19 cellular contexts compared by ENCODE assay signal in the genomic region with DNA sequence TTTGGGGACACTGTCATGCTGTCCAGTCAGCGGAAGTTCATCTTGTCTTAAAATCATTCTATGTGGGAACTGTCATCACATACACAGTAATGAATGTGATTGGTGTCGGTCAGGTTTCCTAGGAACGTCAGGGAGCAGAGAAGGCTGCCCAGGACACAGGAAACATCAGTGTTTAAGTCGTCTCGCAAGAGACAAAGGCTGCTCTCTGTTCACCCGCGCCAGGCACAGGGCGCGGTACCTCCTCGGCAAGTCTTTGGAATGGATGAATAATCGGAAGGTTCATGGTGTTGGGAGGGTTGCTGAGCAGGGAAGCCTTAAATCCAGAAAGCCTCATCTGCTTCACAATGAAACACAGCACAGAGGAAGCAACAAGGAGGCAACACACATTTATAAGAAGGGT.
DNase-seq lines count a peak whose midpoint lies in the region; ATAC-seq and TF ChIP-seq lines count a peak whose summit lies in the region.
"Had no signal": no experiment of that assay in that cellular context is flagged by ENCODE, and none has a peak within 500 bp of the region (broad histone marks: within the 10 kb centered on the region; RNA-seq: fewer than 3 reads in every experiment).

No MANE protein-coding gene starts in this region.

- H3K56ac ChIP-seq in IMR-90 (ENCODE audit: extremely low read depth, insufficient read depth, low read length) = no peak overlapping the region

- H4K20me1 ChIP-seq in IMR-90 (ENCODE audit: insufficient read depth, low read length) = no peaks in the 10 kb centered on the region

- no peak for TF ChIP-seq RAD21 in IMR-90 (IDR thresholded peaks at IDR 0.05; ENCODE audit: low read length)

- TF ChIP-seq POLR2A in IMR-90 (IDR thresholded peaks at IDR 0.05; ENCODE audit: low read depth, low read length) = no peak

- H3K9me3 ChIP-seq in IMR-90 (ENCODE audit: control insufficient read depth, insufficient read depth, low read length) = peaks cover 4% of the 10 kb centered on the region; the same call in 1 of the 2 replicates
- peaks cover 0 to 1% of the 10 kb centered on the region in 2 donors for H3K9me3 ChIP-seq in neuronal stem cell (replicated peaks in 1 of 2; ENCODE audit: control insufficient read depth in 2 of 2, insufficient read depth in 1 of 2, low read depth in 1 of 2, low read length in 2 of 2)
- H3K9me3 ChIP-seq: Caco-2, HAP-1 had no signal

- H3K4ac ChIP-seq in IMR-90 (ENCODE audit: low read depth, low read length) (no peak overlapping the region), neuronal stem cell (ENCODE audit: low read length) (no peak overlapping the region)

- H2BK5ac ChIP-seq in IMR-90 (ENCODE audit: low read depth, low read length, poor library complexity, severe bottlenecking) (no peak overlapping the region), neuronal stem cell (ENCODE audit: low read length) (no peak overlapping the region)

- dilution Hi-C loops in IMR-90 (cut with HindIII; ENCODE audit: low sequenced_read_pairs, unreplicated experiment) = no loop called here

- peaks cover 17% of the 10 kb centered on the region for H3K27me3 Mint-ChIP-seq in glutamatergic neuron (ENCODE audit: unreplicated experiment)
- H3K27me3 Mint-ChIP-seq in activated naive CD4-positive, alpha-beta T cell treated with anti-CD3 and anti-CD28 coated beads for 36 hours (ENCODE audit: low read depth) = no peaks in the 10 kb centered on the region

- H2BK15ac ChIP-seq in IMR-90 (ENCODE audit: low read depth, low read length) (no peak overlapping the region), neuronal stem cell (ENCODE audit: low read length) (no peak overlapping the region)

- ATAC-seq in IMR-90 (ENCODE audit: low read depth) = no peak
- no peak for ATAC-seq in HG02678 (IDR thresholded peaks at IDR 0.05; ENCODE audit: unreplicated experiment)

- no CpG with 5 or more reads among the region's 11 CpGs for WGBS in IMR-90 (ENCODE audit: extremely low coverage in 2 of 2, insufficient read length in 1 of 2), 2 experiments
- no CpG with 5 or more reads among the region's 11 CpGs for WGBS in neuronal stem cell (ENCODE audit: extremely low coverage in 2 of 2, insufficient read length in 2 of 2, insufficient replicate concordance in 1 of 2), 2 donors

- H2AK5ac ChIP-seq in IMR-90 (ENCODE audit: low read depth, low read length) (no peak overlapping the region), neuronal stem cell (ENCODE audit: low read depth, low read length) (no peak overlapping the region)

- intact Hi-C loops in IMR-90 (cut with micrococcal nuclease) = no loop called here
- intact Hi-C loops in activated naive CD4-positive, alpha-beta T cell treated with anti-CD3 and anti-CD28 coated beads for 36 hours (cut with micrococcal nuclease) = no loop called here

- no peak overlapping the region for H3K14ac ChIP-seq in IMR-90 (replicated peaks; ENCODE audit: low read depth, low read length)
- H3K14ac ChIP-seq in neuronal stem cell (ENCODE audit: low read length) = peak overlapping the region; percentile 17

- CTCF ChIA-PET in IMR-90 (lab: Yijun Ruan, JAX) = no interaction called here
- CTCF ChIA-PET in activated naive CD4-positive, alpha-beta T cell treated with anti-CD3 and anti-CD28 coated beads for 36 hours (lab: Charles Lee) = no interaction called here

- H3K36me3 ChIP-seq in IMR-90 (ENCODE audit: control insufficient read depth, insufficient read depth, low read length) (no peaks in the 10 kb centered on the region), neuronal stem cell (replicated peaks in 1 of 2; ENCODE audit: control insufficient read depth in 2 of 2, insufficient read depth in 2 of 2, low read length in 2 of 2) (no peaks in the 10 kb centered on the region)
- H3K36me3 ChIP-seq: BE2C, HAP-1 had no signal

- H3K79me1 ChIP-seq in IMR-90 (ENCODE audit: low read depth in 1 of 2, low read length in 2 of 2) (no peaks in the 10 kb centered on the region), neuronal stem cell (ENCODE audit: low read depth, low read length) (no peaks in the 10 kb centered on the region)

- no peak overlapping the region for H2AK9ac ChIP-seq in IMR-90 (replicated peaks; ENCODE audit: low read depth, low read length, poor library complexity)

- no peaks in the 10 kb centered on the region for H3K27me3 ChIP-seq in IMR-90 (ENCODE audit: control insufficient read depth, insufficient read depth, low read length)
- peaks cover 0 to 5% (median 0%) of the 10 kb centered on the region in 3 experiments for H3K27me3 ChIP-seq in neuronal stem cell (ENCODE audit: control insufficient read depth in 3 of 3, insufficient read depth in 3 of 3, low read depth in 1 of 3, low read length in 3 of 3)
- H3K27me3 ChIP-seq: BE2C had no signal

- H2BK120ac ChIP-seq in IMR-90 (ENCODE audit: low read depth, low read length) (no peak overlapping the region), neuronal stem cell (ENCODE audit: low read depth, low read length) (no peak overlapping the region)

- H3K36me3 Mint-ChIP-seq in glutamatergic neuron (ENCODE audit: unreplicated experiment) = peaks cover 6% of the 10 kb centered on the region
- H3K36me3 Mint-ChIP-seq in activated naive CD4-positive, alpha-beta T cell treated with anti-CD3 and anti-CD28 coated beads for 36 hours (ENCODE audit: low read depth) = no peaks in the 10 kb centered on the region

- no peak overlapping the region for H3K23ac ChIP-seq in IMR-90 (ENCODE audit: low read depth, low read length)
- H3K23ac ChIP-seq in neuronal stem cell (ENCODE audit: low read depth, low read length, poor library complexity) = no peak overlapping the region

- H3K9ac ChIP-seq in IMR-90 (ENCODE audit: low read depth, low read length) (no peak overlapping the region), neuronal stem cell (ENCODE audit: low read depth, low read length, poor library complexity) (no peak overlapping the region)

- BruUV-seq in IMR-90 (replicated peaks; lab: Mats Ljungman, UMichigan) = no TSS peak

- no peak for TF ChIP-seq CTCF in IMR-90 (conservative IDR thresholded peaks at IDR 0.05; ENCODE audit: low read depth, low read length)
- no peak for TF ChIP-seq CTCF in glutamatergic neuron (IDR thresholded peaks at IDR 0.05; ENCODE audit: partially characterized antibody, unreplicated experiment)

- H3K27ac ChIP-seq in IMR-90 (ENCODE audit: insufficient read depth, low read length) = no peak overlapping the region
- H3K27ac ChIP-seq in neuronal stem cell (replicated peaks; ENCODE audit: low read length) = no peak overlapping the region
- H3K27ac ChIP-seq: HL-60 had no signal

- H3K4me3 ChIP-seq in IMR-90 (ENCODE audit: insufficient read depth, low read depth, low read length) (no peak overlapping the region), neuronal stem cell (ENCODE audit: low read length in 2 of 2) (no peak overlapping the region)
- H3K4me3 ChIP-seq: HAP-1 had no signal

- H3K27ac Mint-ChIP-seq in glutamatergic neuron (ENCODE audit: unreplicated experiment) = peak overlapping the region; percentile 76
- H3K27ac Mint-ChIP-seq in activated naive CD4-positive, alpha-beta T cell treated with anti-CD3 and anti-CD28 coated beads for 36 hours = no peak overlapping the region
- H3K27ac Mint-ChIP-seq: CD4-positive, CD25-positive, alpha-beta regulatory T cell had no signal

- H3K4me3 Mint-ChIP-seq in glutamatergic neuron (ENCODE audit: unreplicated experiment) = no peak overlapping the region
- H3K4me3 Mint-ChIP-seq in activated naive CD4-positive, alpha-beta T cell treated with anti-CD3 and anti-CD28 coated beads for 36 hours = no peak overlapping the region
- H3K4me3 Mint-ChIP-seq: CD4-positive, CD25-positive, alpha-beta regulatory T cell; CD8-positive, alpha-beta memory T cell; IgD-negative memory B cell had no signal

- no peak overlapping the region for H2BK20ac ChIP-seq in IMR-90 (ENCODE audit: low read depth, low read length)

- no peaks in the 10 kb centered on the region for H3K9me1 ChIP-seq in IMR-90 (ENCODE audit: insufficient read depth, low read length)

- no peak overlapping the region for H4K8ac ChIP-seq in IMR-90 (ENCODE audit: low read depth in 2 of 2, low read length in 2 of 2)
- H4K8ac ChIP-seq in neuronal stem cell (ENCODE audit: low read depth, low read length) = no peak overlapping the region

- peaks cover 33% of the 10 kb centered on the region for H3K4me1 Mint-ChIP-seq in glutamatergic neuron (ENCODE audit: low read depth, unreplicated experiment)
- no peaks in the 10 kb centered on the region for H3K4me1 Mint-ChIP-seq in activated naive CD4-positive, alpha-beta T cell treated with anti-CD3 and anti-CD28 coated beads for 36 hours (ENCODE audit: low read depth)
- H3K4me1 Mint-ChIP-seq: CD4-positive, CD25-positive, alpha-beta regulatory T cell had no signal

- H2AFZ ChIP-seq in IMR-90 (replicated peaks; ENCODE audit: low read length, poor library complexity) (peak overlapping the region; percentile 21), neuronal stem cell (ENCODE audit: low read length) (no peak overlapping the region)

- no peak overlapping the region for H2BK12ac ChIP-seq in neuronal stem cell (ENCODE audit: low read length)

- in situ Hi-C loops in IMR-90 (cut with MboI; ENCODE audit: low sequenced_read_pairs) = no loop called here

- POLR2A ChIA-PET in IMR-90 (lab: Charles Lee; ENCODE audit: unreplicated experiment) = no interaction called here

- H3K9me3 Mint-ChIP-seq in glutamatergic neuron (ENCODE audit: unreplicated experiment) = peaks cover 18% of the 10 kb centered on the region
- H3K9me3 Mint-ChIP-seq in activated naive CD4-positive, alpha-beta T cell treated with anti-CD3 and anti-CD28 coated beads for 36 hours = peaks cover 8% of the 10 kb centered on the region

- no peak overlapping the region for H4K91ac ChIP-seq in IMR-90 (ENCODE audit: insufficient read depth, low read depth, low read length)
- H4K91ac ChIP-seq in neuronal stem cell (ENCODE audit: low read depth, low read length, poor library complexity) = no peak overlapping the region

- DNase-seq in COLO829 (ENCODE audit: low spot score) (peak; percentile 56), IMR-90 (no peak), glutamatergic neuron (no peak), neuronal stem cell (ENCODE audit: low spot score) (no peak), glomerular visceral epithelial cell (ENCODE audit: extremely low spot score) (no peak)
- no peak for DNase-seq in activated naive CD4-positive, alpha-beta T cell treated with anti-CD3 and anti-CD28 coated beads for 36 hours
- DNase-seq: ACHN; BE2C; Caco-2; CD4-positive, CD25-positive, alpha-beta regulatory T cell; CD8-positive, alpha-beta memory T cell; DMS79; GF-D8; GOT3; KBM-7 had no signal

- H3K18ac ChIP-seq in IMR-90 (ENCODE audit: low read depth, low read length) (no peak overlapping the region), neuronal stem cell (ENCODE audit: low read length) (no peak overlapping the region)

- H3K4me2 ChIP-seq in IMR-90 (ENCODE audit: low read depth, low read length) = no peak overlapping the region
- H3K4me2 ChIP-seq in neuronal stem cell (ENCODE audit: insufficient read depth, low read length, poor library complexity, severe bottlenecking) = no peak overlapping the region

- H3K4me1 ChIP-seq in IMR-90 (ENCODE audit: control insufficient read depth, insufficient read depth, low read length) (no peaks in the 10 kb centered on the region), neuronal stem cell (ENCODE audit: control insufficient read depth in 2 of 2, insufficient read depth in 1 of 2, low read depth in 1 of 2, low read length in 2 of 2) (peaks cover 0 to 3% of the 10 kb centered on the region in 2 donors)
- H3K4me1 ChIP-seq: BE2C, Caco-2, HAP-1 had no signal

- no peak overlapping the region for H4K5ac ChIP-seq in IMR-90 (ENCODE audit: low read depth, low read length)
